ENCODE assay signal across 8 cellular contexts in genomic region chr20:14055127-14055742, GRCh38. TPM values are rescaled to one million over a fixed set of nuclear protein-coding genes. Genes with fewer than 3 reads are reported as not detected.
DNase-seq lines count a peak whose midpoint lies in the region; ATAC-seq, FAIRE-seq and TF ChIP-seq lines count a peak whose summit lies in the region.

No MANE protein-coding gene starts in this region.

- no peaks in the 10 kb centered on the region for H3K9me3 Mint-ChIP-seq in activated T-cell treated with anti-CD3 and anti-CD28 coated beads, Interleukin-2, amount 50 U/mL, for 24 hours

- no peak overlapping the region for H3K4me3 Mint-ChIP-seq in activated T-cell treated with anti-CD3 and anti-CD28 coated beads, Interleukin-2, amount 50 U/mL, for 24 hours

- H3K4me3 ChIP-seq in retinal pigment epithelial cell (ENCODE audit: low read length): no peak overlapping the region

- TF ChIP-seq CTCF in retinal pigment epithelial cell (conservative IDR thresholded peaks at IDR 0.05; ENCODE audit: low read depth, low read length): peak; percentile 52

- H3K36me3 Mint-ChIP-seq in activated T-cell treated with anti-CD3 and anti-CD28 coated beads, Interleukin-2, amount 50 U/mL, for 24 hours (ENCODE audit: low read depth): no peaks in the 10 kb centered on the region

- in situ Hi-C loops in Caki2 (cut with HindIII; ENCODE audit: low pct_unique_long_range_greater_than_20kb, low sequenced_read_pairs): no loop called here

- H3K4me1 Mint-ChIP-seq in activated T-cell treated with anti-CD3 and anti-CD28 coated beads, Interleukin-2, amount 50 U/mL, for 24 hours (ENCODE audit: low read depth): no peaks in the 10 kb centered on the region

- peak; percentile 64 for ATAC-seq in GM21423 (IDR thresholded peaks at IDR 0.05; ENCODE audit: unreplicated experiment)

- no peaks in the 10 kb centered on the region for H3K27me3 Mint-ChIP-seq in activated T-cell treated with anti-CD3 and anti-CD28 coated beads, Interleukin-2, amount 50 U/mL, for 24 hours

- FAIRE-seq in frontal cortex (lab: Jason Lieb, UNC): peak; percentile 98

- H3K27ac Mint-ChIP-seq in activated T-cell treated with anti-CD3 and anti-CD28 coated beads, Interleukin-2, amount 50 U/mL, for 24 hours: no peak overlapping the region

- DNase-seq in Caki2 (ENCODE audit: low read depth) (peak; percentile 50), NCI-H1694 treated with DMSO at 0.1 percent for 48 hours (lab: John Stamatoyannopoulos, UW) (peak; percentile 73), SW480 (ENCODE audit: low spot score) (peak; percentile 71), frontal cortex (ENCODE audit: low spot score in 2 of 2) (peak; percentile 8 to 14), retinal pigment epithelial cell (ENCODE audit: low read depth) (no peak), epidermal melanocyte (ENCODE audit: insufficient read length, low spot score) (no peak)
- DNase-seq in activated T-cell treated with anti-CD3 and anti-CD28 coated beads, Interleukin-2, amount 50 U/mL, for 24 hours: no peak

RNA-seq across cellular contexts. Expression of gene MACROD2, which starts 59.9 kb away (rescaled TPM):
- 0.26 and 3.4 TPM in 2 replicates for total RNA-seq in Caki2 (2014; rRNA removed; shearing (Covaris generic); ENCODE audit: low replicate concordance)
- 47.7 TPM for total RNA-seq in frontal cortex

Comparison
In these comparisons a context has a peak if more than half of its experiments do, and no peak if none do; other contexts are left out.
1. DNase-seq: peak in Caki2 (single experiment), NCI-H1694 treated with DMSO at 0.1 percent for 48 hours (single experiment), SW480 (single experiment) and frontal cortex (2 of 2); none in retinal pigment epithelial cell (single experiment), epidermal melanocyte (single experiment) and activated T-cell treated with anti-CD3 and anti-CD28 coated beads, Interleukin-2, amount 50 U/mL, for 24 hours (single experiment).
2. RNA of gene MACROD2, which starts 59.9 kb away (total RNA-seq): 47.7 TPM in frontal cortex (single experiment); 0.26 to 3.4 TPM in Caki2; every median in the first group is over 10 times any median in the second.